Comparison of ENCODE assay signal across 26 cellular contexts in genomic region chr1:229268505-229268904, GRCh38. TPM values are rescaled to one million over a fixed set of nuclear protein-coding genes. Genes with fewer than 3 reads are reported as not detected.
DNase-seq lines count a peak whose midpoint lies in the region; ATAC-seq and TF ChIP-seq lines count a peak whose summit lies in the region.
"Had no signal": no experiment of that assay in that cellular context is flagged by ENCODE, and none has a peak within 500 bp of the region (broad histone marks: within the 10 kb centered on the region; RNA-seq: fewer than 3 reads in every experiment).

No MANE protein-coding gene starts in this region.

- peaks cover 11% of the 10 kb centered on the region for H3K9me3 Mint-ChIP-seq in activated T-helper 2 cell treated with anti-CD3 and anti-CD28 coated beads, Interferon-gamma antibody, Interleukin-2, Interleukin-4, amounts not matched to agents 10 μg/mL and 5 μg/mL and 100 μg/mL, durations not matched to agents 14 hours and 24 hours and 36 hours
- H3K9me3 Mint-ChIP-seq: natural killer cell treated with Interleukin-12 subunit alpha and Interleukin-12 subunit beta and Interleukin-15 and Interleukin-18, amount 100 ng/mL, for 72 hours had no signal

- DNase-seq in activated T-helper 2 cell treated with anti-CD3 and anti-CD28 coated beads, Interferon-gamma antibody, Interleukin-2, Interleukin-4, amounts not matched to agents 10 μg/mL and 5 μg/mL and 100 μg/mL, durations not matched to agents 14 hours and 24 hours and 36 hours (ENCODE audit: low spot score): no peak
- DNase-seq in foreskin keratinocyte: peak; percentile 90 to 97
- DNase-seq in AG20443 (ENCODE audit: low spot score): no peak
- DNase-seq in stimulated activated CD8-positive, alpha-beta memory T cell treated with anti-CD3 and anti-CD28 coated beads, Interleukin-4, amount 100 ng/mL, for 48 hours: no peak
- DNase-seq in HAP-1 (ENCODE audit: low spot score in 2 of 2): no peak
- DNase-seq: ACHN; activated CD4-positive, alpha-beta T cell treated with anti-CD3 and anti-CD28 coated beads, Interleukin-2, amount 10 ng/mL, durations not matched to agents 7 days and 5 days; activated CD8-positive, alpha-beta memory T cell treated with anti-CD3 and anti-CD28 coated beads, Interleukin-2, amount 50 U/mL, for 48 hours; activated effector memory CD4-positive, alpha-beta T cell treated with anti-CD3 and anti-CD28 coated beads, Interleukin-2, amount 50 U/mL, for 16 hours; caudate nucleus; dermis blood vessel endothelial cell; GF-D8; IMR-90; MG63; NCI-H146; NCI-H82; SJCRH30; spleen had no signal

- CTCF ChIA-PET in HEK293 (lab: Yijun Ruan, JAX): interaction anchor here (0.5 to 4.3 kb wide), 8 partner anchors 10 to 631 kb away, joined by 3 to 20 read pairs (median 4); no protein-coding TSS in a partner anchor

- H3K36me3 ChIP-seq in HEK293 (ENCODE audit: control insufficient read depth in 2 of 2, insufficient read depth in 1 of 2, low read length in 2 of 2): peaks cover 0 to 3% of the 10 kb centered on the region in 2 experiments; a peak in 1 of 3 replicates
- peaks cover 0 to 4% (median 0%) of the 10 kb centered on the region in 3 donors for H3K36me3 ChIP-seq in skeletal muscle tissue (ENCODE audit: control insufficient read depth in 3 of 3, insufficient read depth in 3 of 3, low read length in 3 of 3)
- H3K36me3 ChIP-seq in HAP-1 (replicated peaks): no peaks in the 10 kb centered on the region
- H3K36me3 ChIP-seq: SJCRH30, spleen, vagina had no signal

- H3K27ac Mint-ChIP-seq in activated T-helper 2 cell treated with anti-CD3 and anti-CD28 coated beads, Interferon-gamma antibody, Interleukin-2, Interleukin-4, amounts not matched to agents 10 μg/mL and 5 μg/mL and 100 μg/mL, durations not matched to agents 14 hours and 24 hours and 36 hours: no peak overlapping the region
- H3K27ac Mint-ChIP-seq: activated CD4-positive, alpha-beta T cell treated with anti-CD3 and anti-CD28 coated beads, Interleukin-2, amount 10 ng/mL, durations not matched to agents 7 days and 5 days; CD14-positive monocyte; GM23338; progenitor cell of endocrine pancreas had no signal

- intact Hi-C loops in activated T-helper 2 cell treated with anti-CD3 and anti-CD28 coated beads, Interferon-gamma antibody, Interleukin-2, Interleukin-4, amounts not matched to agents 10 μg/mL and 5 μg/mL and 100 μg/mL, durations not matched to agents 14 hours and 24 hours and 36 hours (cut with micrococcal nuclease): no loop called here

- peaks cover 26% of the 10 kb centered on the region for H3K4me1 Mint-ChIP-seq in activated T-helper 2 cell treated with anti-CD3 and anti-CD28 coated beads, Interferon-gamma antibody, Interleukin-2, Interleukin-4, amounts not matched to agents 10 μg/mL and 5 μg/mL and 100 μg/mL, durations not matched to agents 14 hours and 24 hours and 36 hours (ENCODE audit: low read depth)

- H3K27me3 Mint-ChIP-seq in activated T-helper 2 cell treated with anti-CD3 and anti-CD28 coated beads, Interferon-gamma antibody, Interleukin-2, Interleukin-4, amounts not matched to agents 10 μg/mL and 5 μg/mL and 100 μg/mL, durations not matched to agents 14 hours and 24 hours and 36 hours (ENCODE audit: low read depth): peaks cover 3% of the 10 kb centered on the region
- H3K27me3 Mint-ChIP-seq: natural killer cell treated with Interleukin-12 subunit alpha and Interleukin-12 subunit beta and Interleukin-15 and Interleukin-18, amount 100 ng/mL, for 72 hours; progenitor cell of endocrine pancreas had no signal

- TF ChIP-seq CTCF in HEK293 (tag by site-specific recombination; IDR thresholded peaks at IDR 0.05) (no peak), foreskin keratinocyte (conservative IDR thresholded peaks at IDR 0.05) (no peak)

- H3K4me3 ChIP-seq in HEK293 (ENCODE audit: low read depth, low read length) (no peak overlapping the region), skeletal muscle tissue (ENCODE audit: low read length in 3 of 3) (no peak overlapping the region), HAP-1 (no peak overlapping the region)
- H3K4me3 ChIP-seq: GM23338, MG63, SJCRH30, spleen, vagina had no signal

- in situ Hi-C loops in HAP-1 (cut with MboI; ENCODE audit: low sequenced_read_pairs): loop anchor here (25.0 kb wide), 1 partner anchor 1044 kb away; no protein-coding TSS in a partner anchor

- ATAC-seq in foreskin keratinocyte: peak; percentile 64
- no peak for ATAC-seq in GM21360 (IDR thresholded peaks at IDR 0.05; ENCODE audit: unreplicated experiment)
- ATAC-seq: GM23338; natural killer cell treated with Interleukin-12 subunit alpha and Interleukin-12 subunit beta and Interleukin-15 and Interleukin-18, amount 100 ng/mL, for 72 hours had no signal

- H3K4me1 ChIP-seq in HEK293 (ENCODE audit: control insufficient read depth, insufficient read depth, low read length) (peaks cover 17% of the 10 kb centered on the region), foreskin keratinocyte (peaks cover 42% of the 10 kb centered on the region), skeletal muscle tissue (ENCODE audit: control insufficient read depth in 3 of 3, insufficient read depth in 3 of 3, low read length in 3 of 3) (peaks cover 27 to 39% (median 28%) of the 10 kb centered on the region in 3 donors), HAP-1 (peaks cover 13% of the 10 kb centered on the region)

- no peak overlapping the region for H3K9ac ChIP-seq in skeletal muscle tissue (ENCODE audit: low read depth in 1 of 3, low read length in 3 of 3)

- H3K27ac ChIP-seq in HEK293 (ENCODE audit: extremely low read depth, low read depth, low read length): no peak overlapping the region
- H3K27ac ChIP-seq in foreskin keratinocyte: peak overlapping the region; percentile 86
- peak overlapping the region; percentile 23 for H3K27ac ChIP-seq in skeletal muscle tissue (ENCODE audit: low read depth, low read length)
- H3K27ac ChIP-seq: SJCRH30, spleen, vagina had no signal

- peaks cover 14% of the 10 kb centered on the region for H3K36me3 Mint-ChIP-seq in activated T-helper 2 cell treated with anti-CD3 and anti-CD28 coated beads, Interferon-gamma antibody, Interleukin-2, Interleukin-4, amounts not matched to agents 10 μg/mL and 5 μg/mL and 100 μg/mL, durations not matched to agents 14 hours and 24 hours and 36 hours (ENCODE audit: low read depth)

- POLR2A ChIA-PET in HEK293 (lab: Yijun Ruan, JAX): interaction anchor here (1.9 kb wide), 1 partner anchor 239 kb away, joined by 6 read pairs; the partner anchor contains the start of gene NUP133

- H3K27me3 ChIP-seq in foreskin keratinocyte (no peaks in the 10 kb centered on the region), skeletal muscle tissue (ENCODE audit: control insufficient read depth in 3 of 3, insufficient read depth in 3 of 3, low read length in 3 of 3) (no peaks in the 10 kb centered on the region), HAP-1 (ENCODE audit: low read depth) (no peaks in the 10 kb centered on the region)
- H3K27me3 ChIP-seq: MG63, SJCRH30, spleen, vagina had no signal

- no peaks in the 10 kb centered on the region for H3K9me3 ChIP-seq in HEK293 (ENCODE audit: control insufficient read depth, insufficient read depth, low read depth, low read length)
- H3K9me3 ChIP-seq in skeletal muscle tissue (ENCODE audit: control insufficient read depth in 3 of 3, low read length in 3 of 3): no peaks in the 10 kb centered on the region
- H3K9me3 ChIP-seq in HAP-1: no peaks in the 10 kb centered on the region; the same call in 1 of the 2 replicates
- H3K9me3 ChIP-seq: SJCRH30, vagina had no signal

- peak overlapping the region; percentile 37 for H3K4me3 Mint-ChIP-seq in activated T-helper 2 cell treated with anti-CD3 and anti-CD28 coated beads, Interferon-gamma antibody, Interleukin-2, Interleukin-4, amounts not matched to agents 10 μg/mL and 5 μg/mL and 100 μg/mL, durations not matched to agents 14 hours and 24 hours and 36 hours (ENCODE audit: low read depth)
- H3K4me3 Mint-ChIP-seq: activated CD4-positive, alpha-beta T cell treated with anti-CD3 and anti-CD28 coated beads, Interleukin-2, amount 10 ng/mL, durations not matched to agents 7 days and 5 days; GM23338; natural killer cell treated with Interleukin-12 subunit alpha and Interleukin-12 subunit beta and Interleukin-15 and Interleukin-18, amount 100 ng/mL, for 72 hours had no signal

TF ChIP-seq in HEK293, 187 proteins besides CTCF, POLR2A, EP300 and RAD21:
- TF ChIP-seq ZNF133 (tag by site-specific recombination; IDR thresholded peaks at IDR 0.05) (peak; percentile 32; the same call in 1 of the 2 replicates), ZFP37 (tag by site-specific recombination; IDR thresholded peaks at IDR 0.05) (no peak)

RNA-seq across cellular contexts. Expression of gene RAB4A, which starts 2.4 kb away (rescaled TPM):
- 25.7 and 30.7 TPM in 2 replicates for total RNA-seq in activated T-helper 2 cell treated with anti-CD3 and anti-CD28 coated beads, Interferon-gamma antibody, Interleukin-2, Interleukin-4, amounts not matched to agents 10 μg/mL and 5 μg/mL and 100 μg/mL, durations not matched to agents 14 hours and 24 hours and 36 hours
- 24.4 and 27.1 TPM in 2 replicates for total RNA-seq in foreskin keratinocyte
- polyA plus RNA-seq in foreskin keratinocyte: 34.6 and 40.7 TPM in 2 replicates
- total RNA-seq in skeletal muscle tissue: 25.1 TPM

Comparison
In these comparisons a context has a peak if more than half of its experiments do, and no peak if none do; other contexts are left out.
1. DNase-seq: peak in foreskin keratinocyte (2 of 2); none in activated T-helper 2 cell treated with anti-CD3 and anti-CD28 coated beads, Interferon-gamma antibody, Interleukin-2, Interleukin-4, amounts not matched to agents 10 μg/mL and 5 μg/mL and 100 μg/mL, durations not matched to agents 14 hours and 24 hours and 36 hours (single experiment), AG20443 (single experiment), stimulated activated CD8-positive, alpha-beta memory T cell treated with anti-CD3 and anti-CD28 coated beads, Interleukin-4, amount 100 ng/mL, for 48 hours (single experiment) and HAP-1 (0 of 2).